ENCODE assay signal across 28 cellular contexts in genomic region chr18:5397102-5397501, GRCh38.
"Had no signal": no experiment of that assay in that cellular context is flagged by ENCODE, and none has a peak within 500 bp of the region (broad histone marks: within the 10 kb centered on the region; RNA-seq: fewer than 3 reads in every experiment).

No MANE protein-coding gene starts in this region.

- H3K4me3 ChIP-seq: neural progenitor cell, pancreas, psoas muscle, right lobe of liver, sigmoid colon, stomach, thoracic aorta, thyroid gland, tibial nerve, upper lobe of right lung, uterus had no signal

- H3K9ac ChIP-seq: neural progenitor cell had no signal

- DNase-seq: naive thymus-derived CD4-positive, alpha-beta T cell; natural killer cell; nucleus accumbens; pancreas; posterior cingulate gyrus; psoas muscle; right cardiac atrium; right lobe of liver; sigmoid colon; small intestine; stimulated activated CD4-positive, alpha-beta T cell treated with anti-CD3 and anti-CD28 coated beads, Interleukin-15, amount 100 ng/mL, for 24 hours; stimulated activated CD4-positive, alpha-beta T cell treated with anti-CD3 and anti-CD28 coated beads, Interleukin-2, amount 100 ng/mL, for 24 hours; stimulated activated CD4-positive, alpha-beta T cell treated with anti-CD3 and anti-CD28 coated beads, Interleukin-2, amount 100 ng/mL, for 48 hours; stimulated activated CD4-positive, alpha-beta T cell treated with anti-CD3 and anti-CD28 coated beads, Interleukin-4, amount 100 ng/mL, for 24 hours; stimulated activated naive B cell treated with anti-CD40 and anti-IgM and Interleukin-4, amounts not matched to agents 10 μg/mL and 1 μg/mL and 100 μg/mL, for 72 hours; stimulated activated naive CD4-positive, alpha-beta T cell treated with Interleukin-2 at 50 U/mL for 16 hours; stomach; thyroid gland; upper lobe of right lung; uterus had no signal

- H3K4me2 ChIP-seq: neural progenitor cell had no signal

- H3K4me1 ChIP-seq: neural progenitor cell, pancreas, psoas muscle, right lobe of liver, sigmoid colon, stomach, thyroid gland, tibial nerve, upper lobe of right lung, uterus had no signal

- H2AFZ ChIP-seq: neural progenitor cell had no signal

- H3K27ac Mint-ChIP-seq: naive thymus-derived CD4-positive, alpha-beta T cell; natural killer cell; neural progenitor cell; progenitor cell of endocrine pancreas; stimulated activated effector memory CD8-positive, alpha-beta T cell treated with anti-CD3 and anti-CD28 coated beads, Interleukin-12 subunit alpha, Interleukin-12 subunit beta, amount 100 ng/mL, for 72 hours; stimulated activated naive B cell treated with anti-CD40 and anti-IgM and Interleukin-4, amounts not matched to agents 10 μg/mL and 1 μg/mL and 100 μg/mL, for 72 hours; stimulated activated naive CD8-positive, alpha-beta T cell treated with anti-CD3 and anti-CD28 coated beads, Interleukin-15, Interleukin-2, amounts not matched to agents 100 ng/mL and 50 ng/mL, for 24 hours; type B pancreatic cell had no signal

- ATAC-seq: naive thymus-derived CD4-positive, alpha-beta T cell; natural killer cell; pancreas; psoas muscle; right cardiac atrium; right lobe of liver; stimulated activated effector memory CD8-positive, alpha-beta T cell treated with anti-CD3 and anti-CD28 coated beads, Interleukin-12 subunit alpha, Interleukin-12 subunit beta, amount 100 ng/mL, for 72 hours; stimulated activated naive B cell treated with anti-CD40 and anti-IgM and Interleukin-4, amounts not matched to agents 10 μg/mL and 1 μg/mL and 100 μg/mL, for 72 hours; upper lobe of right lung had no signal

- H3K36me3 ChIP-seq: neural progenitor cell, neutrophil, pancreas, right lobe of liver, thoracic aorta, thyroid gland, uterus had no signal

- H3K4me3 Mint-ChIP-seq: naive thymus-derived CD4-positive, alpha-beta T cell; natural killer cell; neural progenitor cell; stimulated activated effector memory CD8-positive, alpha-beta T cell treated with anti-CD3 and anti-CD28 coated beads, Interleukin-12 subunit alpha, Interleukin-12 subunit beta, amount 100 ng/mL, for 72 hours; stimulated activated naive B cell treated with anti-CD40 and anti-IgM and Interleukin-4, amounts not matched to agents 10 μg/mL and 1 μg/mL and 100 μg/mL, for 72 hours; stimulated activated naive CD8-positive, alpha-beta T cell treated with anti-CD3 and anti-CD28 coated beads, Interleukin-15, Interleukin-2, amounts not matched to agents 100 ng/mL and 50 ng/mL, for 24 hours; type B pancreatic cell had no signal

- H3K4me1 Mint-ChIP-seq: natural killer cell; neural progenitor cell; stimulated activated naive B cell treated with anti-CD40 and anti-IgM and Interleukin-4, amounts not matched to agents 10 μg/mL and 1 μg/mL and 100 μg/mL, for 72 hours had no signal

- H3K36me3 Mint-ChIP-seq: natural killer cell; stimulated activated effector memory CD8-positive, alpha-beta T cell treated with anti-CD3 and anti-CD28 coated beads, Interleukin-12 subunit alpha, Interleukin-12 subunit beta, amount 100 ng/mL, for 72 hours; stimulated activated naive B cell treated with anti-CD40 and anti-IgM and Interleukin-4, amounts not matched to agents 10 μg/mL and 1 μg/mL and 100 μg/mL, for 72 hours had no signal

- H3K27ac ChIP-seq: neural progenitor cell, neutrophil, pancreas, psoas muscle, right lobe of liver, sigmoid colon, stomach, thoracic aorta, thyroid gland, tibial nerve, upper lobe of right lung, uterus had no signal

- H3K9me3 ChIP-seq: neutrophil, pancreas, psoas muscle, right lobe of liver, sigmoid colon, thoracic aorta, thyroid gland, tibial nerve, upper lobe of right lung, uterus had no signal

- H3K9me3 Mint-ChIP-seq: natural killer cell; neural progenitor cell; stimulated activated effector memory CD8-positive, alpha-beta T cell treated with anti-CD3 and anti-CD28 coated beads, Interleukin-12 subunit alpha, Interleukin-12 subunit beta, amount 100 ng/mL, for 72 hours; stimulated activated naive B cell treated with anti-CD40 and anti-IgM and Interleukin-4, amounts not matched to agents 10 μg/mL and 1 μg/mL and 100 μg/mL, for 72 hours; stimulated activated naive CD8-positive, alpha-beta T cell treated with anti-CD3 and anti-CD28 coated beads, Interleukin-15, Interleukin-2, amounts not matched to agents 100 ng/mL and 50 ng/mL, for 24 hours; type B pancreatic cell had no signal

- H3K27me3 Mint-ChIP-seq: progenitor cell of endocrine pancreas, type B pancreatic cell had no signal

- H3K27me3 ChIP-seq: neural progenitor cell, neutrophil, pancreas, right lobe of liver, sigmoid colon, stomach, thyroid gland, tibial nerve, upper lobe of right lung, uterus had no signal
